Comparison of ENCODE assay signal across 7 cellular contexts in genomic region chr14:31420013-31420318, GRCh38. TPM values are rescaled to one million over a fixed set of nuclear protein-coding genes. Genes with fewer than 3 reads are reported as not detected.
DNase-seq lines count a peak whose midpoint lies in the region; ATAC-seq, FAIRE-seq and TF ChIP-seq lines count a peak whose summit lies in the region.

No MANE protein-coding gene starts in this region.

- ATAC-seq in GM21619 (IDR thresholded peaks at IDR 0.05; ENCODE audit: unreplicated experiment), result peak; percentile 15
- peak; percentile 9 for ATAC-seq in activated T-helper 17 cell treated with anti-CD3 and anti-CD28 coated beads, Interleukin-2, amount 50 U/mL, for 72 hours (replicated peaks)

- H3K27me3 ChIP-seq in neuronal stem cell (ENCODE audit: control insufficient read depth in 3 of 3, insufficient read depth in 3 of 3, low read depth in 1 of 3, low read length in 3 of 3), result no peaks in the 10 kb centered on the region

- H3K4me2 ChIP-seq in neuronal stem cell (ENCODE audit: insufficient read depth, low read length, poor library complexity, severe bottlenecking), result peak overlapping the region; percentile 59

- no peak overlapping the region for H2AK5ac ChIP-seq in neuronal stem cell (ENCODE audit: low read depth, low read length)

- TF ChIP-seq RAD21 in Ishikawa (IDR thresholded peaks at IDR 0.05; ENCODE audit: low read depth), result no peak

- no peak overlapping the region for H4K8ac ChIP-seq in neuronal stem cell (ENCODE audit: low read depth, low read length)

- H3K23ac ChIP-seq in neuronal stem cell (ENCODE audit: low read depth, low read length, poor library complexity), result peak overlapping the region; percentile 99

- DNase-seq in frontal cortex (ENCODE audit: low spot score in 2 of 2) (peak; percentile 40 to 46), neuronal stem cell (ENCODE audit: low spot score) (no peak), GM19240 (ENCODE audit: insufficient read length, low spot score) (no peak)

- peak overlapping the region; percentile 86 for H3K4me3 ChIP-seq in GM08714 (ENCODE audit: low read length)
- H3K4me3 ChIP-seq in neuronal stem cell (ENCODE audit: low read length in 2 of 2), result peak overlapping the region; percentile 90 to 92

- no CpG with 5 or more reads among the region's 27 CpGs for whole genome bisulfite sequencing in neuronal stem cell (ENCODE audit: extremely low coverage in 2 of 2, insufficient read length in 2 of 2, insufficient replicate concordance in 1 of 2), 2 donors

- H3K79me1 ChIP-seq in neuronal stem cell (ENCODE audit: low read depth, low read length), result no peaks in the 10 kb centered on the region

- H3K27ac Mint-ChIP-seq in activated T-helper 17 cell treated with anti-CD3 and anti-CD28 coated beads, Interleukin-2, amount 50 U/mL, for 72 hours, result peak overlapping the region; percentile 75

- H3K36me3 Mint-ChIP-seq in activated T-helper 17 cell treated with anti-CD3 and anti-CD28 coated beads, Interleukin-2, amount 50 U/mL, for 72 hours (ENCODE audit: low read depth), result peaks cover 5% of the 10 kb centered on the region

- H2BK12ac ChIP-seq in neuronal stem cell (ENCODE audit: low read length), result no peak overlapping the region

- peak overlapping the region; percentile 91 for H3K4me3 Mint-ChIP-seq in activated T-helper 17 cell treated with anti-CD3 and anti-CD28 coated beads, Interleukin-2, amount 50 U/mL, for 72 hours

- no peak overlapping the region for H3K4ac ChIP-seq in neuronal stem cell (ENCODE audit: low read length)

- peak overlapping the region; percentile 89 for H3K9ac ChIP-seq in neuronal stem cell (ENCODE audit: low read depth, low read length, poor library complexity)

- peak overlapping the region; percentile 98 for H2AFZ ChIP-seq in neuronal stem cell (ENCODE audit: low read length)

- peak overlapping the region; percentile 10 for H2BK5ac ChIP-seq in neuronal stem cell (ENCODE audit: low read length)

- H3K27me3 Mint-ChIP-seq in activated T-helper 17 cell treated with anti-CD3 and anti-CD28 coated beads, Interleukin-2, amount 50 U/mL, for 72 hours, result no peaks in the 10 kb centered on the region

- no peak for FAIRE-seq in frontal cortex (lab: Jason Lieb, UNC)

- peaks cover 0 to 2% of the 10 kb centered on the region in 2 donors for H3K4me1 ChIP-seq in neuronal stem cell (ENCODE audit: control insufficient read depth in 2 of 2, insufficient read depth in 1 of 2, low read depth in 1 of 2, low read length in 2 of 2)

- H4K91ac ChIP-seq in neuronal stem cell (ENCODE audit: low read depth, low read length, poor library complexity), result no peak overlapping the region

- H3K14ac ChIP-seq in neuronal stem cell (ENCODE audit: low read length), result no peak overlapping the region

- H3K36me3 ChIP-seq in neuronal stem cell (replicated peaks in 1 of 2; ENCODE audit: control insufficient read depth in 2 of 2, insufficient read depth in 2 of 2, low read length in 2 of 2), result no peaks in the 10 kb centered on the region

- H3K9me3 ChIP-seq in neuronal stem cell (replicated peaks in 1 of 2; ENCODE audit: control insufficient read depth in 2 of 2, insufficient read depth in 1 of 2, low read depth in 1 of 2, low read length in 2 of 2), result no peaks in the 10 kb centered on the region

- H3K18ac ChIP-seq in neuronal stem cell (ENCODE audit: low read length), result peak overlapping the region; percentile 61

- H3K4me1 Mint-ChIP-seq in activated T-helper 17 cell treated with anti-CD3 and anti-CD28 coated beads, Interleukin-2, amount 50 U/mL, for 72 hours, result peaks cover 5% of the 10 kb centered on the region

- H2BK120ac ChIP-seq in neuronal stem cell (ENCODE audit: low read depth, low read length), result no peak overlapping the region

- H3K27ac ChIP-seq in neuronal stem cell (replicated peaks; ENCODE audit: low read length), result peak overlapping the region; percentile 87

- no peak for TF ChIP-seq EP300 in Ishikawa (IDR thresholded peaks at IDR 0.05; ENCODE audit: borderline replicate concordance)

- H3K9me3 Mint-ChIP-seq in activated T-helper 17 cell treated with anti-CD3 and anti-CD28 coated beads, Interleukin-2, amount 50 U/mL, for 72 hours, result no peaks in the 10 kb centered on the region

- H2BK15ac ChIP-seq in neuronal stem cell (ENCODE audit: low read length), result no peak overlapping the region

TF ChIP-seq in Ishikawa, 13 proteins besides CTCF, POLR2A, EP300 and RAD21:
- no peak for TF ChIP-seq CREB1 (IDR thresholded peaks at IDR 0.05; ENCODE audit: low read depth)
- TF ChIP-seq MAX (IDR thresholded peaks at IDR 0.05), result 0 out of 2 replicates have a peak, but pooled peaks have one; percentile 30

RNA-seq across cellular contexts. Expression of gene HEATR5A, which starts 0.4 kb away (rescaled TPM):
- 10 to 100 TPM; 16.4 to 23.8 TPM for total RNA-seq in activated T-helper 17 cell treated with anti-CD3 and anti-CD28 coated beads, Interleukin-2, amount 50 U/mL, for 72 hours
- total RNA-seq in frontal cortex, result 26.9 TPM
- 15.9 TPM for polyA plus RNA-seq in neuronal stem cell (2013, experiment 1 of 2)
- 15.6 TPM for polyA plus RNA-seq in neuronal stem cell (2013, experiment 2 of 2)

RNA-seq across cellular contexts. Expression of gene DTD2, which starts 37.3 kb away (rescaled TPM):
- 10 to 100 TPM; 13.7 to 22.4 TPM for total RNA-seq in activated T-helper 17 cell treated with anti-CD3 and anti-CD28 coated beads, Interleukin-2, amount 50 U/mL, for 72 hours
- 67.3 TPM for total RNA-seq in frontal cortex
- polyA plus RNA-seq in neuronal stem cell (2013, experiment 1 of 2), result 7.0 TPM
- 6.9 TPM for polyA plus RNA-seq in neuronal stem cell (2013, experiment 2 of 2)

Comparison
In these comparisons a context has a peak if more than half of its experiments do, and no peak if none do; other contexts are left out.
1. DNase-seq: peak in frontal cortex (2 of 2); none in neuronal stem cell (single experiment) and GM19240 (single experiment).